In genomic region chr1:24190970-24191570, GRCh38 we compare ENCODE assay signal across 10 cellular contexts. TPM values are rescaled to one million over a fixed set of nuclear protein-coding genes. Genes with fewer than 3 reads are reported as not detected.
DNase-seq lines count a peak whose midpoint lies in the region; ATAC-seq and TF ChIP-seq lines count a peak whose summit lies in the region.
"Had no signal": no experiment of that assay in that cellular context is flagged by ENCODE, and none has a peak within 500 bp of the region (broad histone marks: within the 10 kb centered on the region; RNA-seq: fewer than 3 reads in every experiment).

No MANE protein-coding gene starts in this region.

- ATAC-seq in natural killer cell treated with Interleukin-12 subunit alpha and Interleukin-12 subunit beta and Interleukin-15 and Interleukin-18, amount 100 ng/mL, for 72 hours = no peak
- ATAC-seq in natural killer cell (no peak), HG03103 (IDR thresholded peaks at IDR 0.05; ENCODE audit: low read depth, unreplicated experiment) (peak; percentile 40)

- H3K9me3 Mint-ChIP-seq in natural killer cell treated with Interleukin-12 subunit alpha and Interleukin-12 subunit beta and Interleukin-15 and Interleukin-18, amount 100 ng/mL, for 72 hours = no peaks in the 10 kb centered on the region
- H3K9me3 Mint-ChIP-seq in natural killer cell = no peaks in the 10 kb centered on the region

- no peak overlapping the region for H3K27ac ChIP-seq in SJCRH30
- no peak overlapping the region for H3K27ac ChIP-seq in mesenchymal stem cell (ENCODE audit: low read length, poor library complexity, severe bottlenecking)
- no peak overlapping the region for H3K27ac ChIP-seq in tibial artery

- H2AFZ ChIP-seq in mesenchymal stem cell (ENCODE audit: low read depth, low read length) = no peak overlapping the region

- no peak overlapping the region for H4K8ac ChIP-seq in mesenchymal stem cell (ENCODE audit: low read length)

- H3K79me1 ChIP-seq in mesenchymal stem cell (replicated peaks; ENCODE audit: low read length, poor library complexity, severe bottlenecking) = no peaks in the 10 kb centered on the region

- no peak overlapping the region for H3K4me2 ChIP-seq in mesenchymal stem cell (ENCODE audit: low read length, poor library complexity, severe bottlenecking)

- H3K27me3 Mint-ChIP-seq in natural killer cell treated with Interleukin-12 subunit alpha and Interleukin-12 subunit beta and Interleukin-15 and Interleukin-18, amount 100 ng/mL, for 72 hours = peaks cover 0 to 33% of the 10 kb centered on the region in 2 donors
- peaks cover 35 to 36% of the 10 kb centered on the region in 2 donors for H3K27me3 Mint-ChIP-seq in natural killer cell (ENCODE audit: low read depth in 2 of 2)
- H3K27me3 Mint-ChIP-seq: CD4-positive, CD25-positive, alpha-beta regulatory T cell had no signal

- H2BK15ac ChIP-seq in mesenchymal stem cell (ENCODE audit: low read depth, poor library complexity, severe bottlenecking) = no peak overlapping the region

- H3K36me3 Mint-ChIP-seq in natural killer cell treated with Interleukin-12 subunit alpha and Interleukin-12 subunit beta and Interleukin-15 and Interleukin-18, amount 100 ng/mL, for 72 hours = no peaks in the 10 kb centered on the region
- no peaks in the 10 kb centered on the region for H3K36me3 Mint-ChIP-seq in natural killer cell
- H3K36me3 Mint-ChIP-seq: CD4-positive, CD25-positive, alpha-beta regulatory T cell had no signal

- intact Hi-C loops in natural killer cell (cut with micrococcal nuclease) (no loop called here), tibial artery (cut with DNase I; ENCODE audit: low total_unique reads) (no loop called here)

- H3K4me3 ChIP-seq in SJCRH30 = no peak overlapping the region
- no peak overlapping the region for H3K4me3 ChIP-seq in mesenchymal stem cell (ENCODE audit: insufficient read depth in 1 of 2, low read depth in 1 of 2, low read length in 2 of 2)
- H3K4me3 ChIP-seq in tibial artery = no peak overlapping the region

- H2BK12ac ChIP-seq in mesenchymal stem cell (ENCODE audit: low read length in 2 of 2) = peak overlapping the region in 1 of 2 experiments; percentile 67

- no peak overlapping the region for H2BK5ac ChIP-seq in mesenchymal stem cell (ENCODE audit: low read depth, low read length, poor library complexity, severe bottlenecking)

- no peaks in the 10 kb centered on the region for H3K36me3 ChIP-seq in SJCRH30
- no peaks in the 10 kb centered on the region for H3K36me3 ChIP-seq in mesenchymal stem cell (ENCODE audit: control insufficient read depth in 1 of 2, insufficient read depth in 2 of 2, low read depth in 1 of 2, low read length in 2 of 2)
- H3K36me3 ChIP-seq in tibial artery = no peaks in the 10 kb centered on the region

- no peaks in the 10 kb centered on the region for H3K9me3 ChIP-seq in SJCRH30 (replicated peaks)
- no peaks in the 10 kb centered on the region for H3K9me3 ChIP-seq in mesenchymal stem cell (ENCODE audit: control insufficient read depth, low read length)
- H3K9me3 ChIP-seq in tibial artery = no peaks in the 10 kb centered on the region

- no peaks in the 10 kb centered on the region for H3K27me3 ChIP-seq in SJCRH30
- peaks cover 18 to 30% of the 10 kb centered on the region in 2 experiments for H3K27me3 ChIP-seq in mesenchymal stem cell (ENCODE audit: control insufficient read depth in 1 of 2, insufficient read depth in 1 of 2, low read length in 2 of 2)
- peaks cover 0 to 72% of the 10 kb centered on the region in 2 donors for H3K27me3 ChIP-seq in tibial artery

- peak overlapping the region; percentile 54 for H3K4me3 Mint-ChIP-seq in natural killer cell treated with Interleukin-12 subunit alpha and Interleukin-12 subunit beta and Interleukin-15 and Interleukin-18, amount 100 ng/mL, for 72 hours
- no peak overlapping the region for H3K4me3 Mint-ChIP-seq in natural killer cell

- H3K18ac ChIP-seq in mesenchymal stem cell (ENCODE audit: low read depth in 1 of 2, low read length in 2 of 2) = peak overlapping the region in 1 of 2 experiments; percentile 7

- H3K4me1 ChIP-seq in SJCRH30 (peaks cover 4% of the 10 kb centered on the region; the same call in 1 of the 2 replicates), mesenchymal stem cell (ENCODE audit: control insufficient read depth, insufficient read depth, low read depth, low read length) (peaks cover 11% of the 10 kb centered on the region), tibial artery (peaks cover 0 to 16% (median 9%) of the 10 kb centered on the region in 4 donors)

- peak overlapping the region in 1 of 2 donors; percentile 75 for H3K27ac Mint-ChIP-seq in natural killer cell treated with Interleukin-12 subunit alpha and Interleukin-12 subunit beta and Interleukin-15 and Interleukin-18, amount 100 ng/mL, for 72 hours
- H3K27ac Mint-ChIP-seq in natural killer cell = no peak overlapping the region

- H3K4me1 Mint-ChIP-seq in natural killer cell treated with Interleukin-12 subunit alpha and Interleukin-12 subunit beta and Interleukin-15 and Interleukin-18, amount 100 ng/mL, for 72 hours (ENCODE audit: low read depth in 2 of 2) = peaks cover 17 to 51% of the 10 kb centered on the region in 2 donors
- H3K4me1 Mint-ChIP-seq in natural killer cell = peaks cover 6 to 12% of the 10 kb centered on the region in 2 donors

- no peak for DNase-seq in natural killer cell treated with Interleukin-12 subunit alpha and Interleukin-12 subunit beta and Interleukin-15 and Interleukin-18, amount 100 ng/mL, for 72 hours (ENCODE audit: low spot score)
- DNase-seq in natural killer cell (no peak), SJCRH30 (peak; percentile 72 to 88), mesenchymal stem cell (no peak), tibial artery (no peak), NCI-H146 (lab: John Stamatoyannopoulos, UW) (no peak)
- DNase-seq in stimulated activated CD4-positive, alpha-beta T cell treated with anti-CD3 and anti-CD28 coated beads, Interleukin-4, amount 100 ng/mL, for 1 hour = no peak
- DNase-seq: activated CD8-positive, alpha-beta memory T cell treated with anti-CD3 and anti-CD28 coated beads, Interleukin-2, amount 50 U/mL, for 4 hours had no signal

- H3K14ac ChIP-seq in mesenchymal stem cell (ENCODE audit: low read length in 2 of 2) = no peak overlapping the region

- H2AK5ac ChIP-seq in mesenchymal stem cell (ENCODE audit: low read length, severe bottlenecking) = no peak overlapping the region

- 96% methylated on average over 4 of the region's 4 CpGs for WGBS in mesenchymal stem cell

- no peak for TF ChIP-seq CTCF in natural killer cell (IDR thresholded peaks at IDR 0.05)
- no peak for TF ChIP-seq CTCF in tibial artery (IDR thresholded peaks at IDR 0.05)

- no peak overlapping the region for H4K91ac ChIP-seq in mesenchymal stem cell (ENCODE audit: low read length)

- H3K9ac ChIP-seq in mesenchymal stem cell (ENCODE audit: low read length) = no peak overlapping the region

- H3K23ac ChIP-seq in mesenchymal stem cell (ENCODE audit: low read length in 2 of 2) = no peak overlapping the region

- no peak overlapping the region for H2BK120ac ChIP-seq in mesenchymal stem cell (ENCODE audit: low read depth, low read length)

- H3K4ac ChIP-seq in mesenchymal stem cell (ENCODE audit: low read depth in 1 of 2, low read length in 2 of 2) = no peak overlapping the region

RNA-seq across cellular contexts. Expression of gene IFNLR1, which starts 4.0 kb away (rescaled TPM):
- 1 to 10 TPM in 1 of 2 donors, under 1 TPM in 1; 0.36 to 2.0 TPM for total RNA-seq in natural killer cell treated with Interleukin-12 subunit alpha and Interleukin-12 subunit beta and Interleukin-15 and Interleukin-18, amount 100 ng/mL, for 72 hours
- 1 to 10 TPM in 1 of 3 donors, under 1 TPM in 2; 0.07 to 2.5 (median 0.19) TPM for total RNA-seq in natural killer cell
- not detected in 2 replicates for total RNA-seq in SJCRH30 (2014; rRNA removed; shearing (Covaris generic))
- 0.12 TPM for polyA plus RNA-seq in mesenchymal stem cell (2013, experiment 1 of 2)
- polyA plus RNA-seq in mesenchymal stem cell (2013, experiment 2 of 2) = 0.15 TPM

RNA-seq across cellular contexts. Expression of gene IL22RA1, which starts 48.1 kb away (rescaled TPM):
- not detected for total RNA-seq in natural killer cell treated with Interleukin-12 subunit alpha and Interleukin-12 subunit beta and Interleukin-15 and Interleukin-18, amount 100 ng/mL, for 72 hours
- not detected for total RNA-seq in natural killer cell
- total RNA-seq in SJCRH30 (2014; rRNA removed; shearing (Covaris generic)) = not detected in 2 replicates
- not detected for polyA plus RNA-seq in mesenchymal stem cell (2013, experiment 1 of 2)
- polyA plus RNA-seq in mesenchymal stem cell (2013, experiment 2 of 2) = not detected
- total RNA-seq: CD4-positive, CD25-positive, alpha-beta regulatory T cell had no signal
- polyA plus RNA-seq: CD4-positive, CD25-positive, alpha-beta regulatory T cell had no signal

Comparison
In these comparisons a context has a peak if more than half of its experiments do, and no peak if none do; other contexts are left out.
1. DNase-seq: peak in SJCRH30 (2 of 2); none in natural killer cell treated with Interleukin-12 subunit alpha and Interleukin-12 subunit beta and Interleukin-15 and Interleukin-18, amount 100 ng/mL, for 72 hours (single experiment), natural killer cell (single experiment), stimulated activated CD4-positive, alpha-beta T cell treated with anti-CD3 and anti-CD28 coated beads, Interleukin-4, amount 100 ng/mL, for 1 hour (single experiment), mesenchymal stem cell (single experiment), tibial artery (0 of 2) and NCI-H146 (single experiment).